Comparison of ENCODE assay signal across 28 cellular contexts in genomic region chr5:62258654-62259053, GRCh38.
"Had no signal": no experiment of that assay in that cellular context is flagged by ENCODE, and none has a peak within 500 bp of the region (broad histone marks: within the 10 kb centered on the region; RNA-seq: fewer than 3 reads in every experiment).

No MANE protein-coding gene starts in this region.

- H3K4me1 ChIP-seq: parathyroid adenoma, right atrium auricular region, testis, transverse colon had no signal

- H3K4me3 ChIP-seq: heart left ventricle, right atrium auricular region, smooth muscle cell, testis, transverse colon had no signal

- DNase-seq: activated CD4-positive, alpha-beta T cell treated with anti-CD3 and anti-CD28 coated beads for 48 hours; activated CD4-positive, CD25-positive, alpha-beta regulatory T cell; activated CD8-positive, alpha-beta memory T cell treated with anti-CD3 and anti-CD28 coated beads for 24 hours; activated gamma-delta T cell treated with Interleukin-2 at 50 U/mL for 16 hours; activated T-cell treated with anti-CD3 and anti-CD28 coated beads, Interleukin-2, amount 50 U/mL, for 1 hour; amygdala; endodermal cell; foreskin keratinocyte; heart left ventricle; hypothalamus; immature natural killer cell; kidney; left colon; mammary epithelial cell; nucleus accumbens; stimulated activated CD4-positive, alpha-beta T cell treated with anti-CD3 and anti-CD28 coated beads, Interleukin-2, amount 100 ng/mL, for 24 hours; stimulated activated naive B cell treated with anti-CD40 and anti-IgM and Interleukin-4, amounts not matched to agents 10 μg/mL and 1 μg/mL and 100 μg/mL, for 72 hours; testis; transverse colon had no signal

- H3K9me3 Mint-ChIP-seq: central memory CD8-positive, alpha-beta T cell; dendritic cell treated with granulocyte-macrophage colony-stimulating factor and Interleukin-4, amounts not matched to agents 40 ng/mL and 50 ng/mL, for 4 days; endodermal cell; immature natural killer cell; neural crest cell; stimulated activated naive B cell treated with anti-CD40 and anti-IgM and Interleukin-4, amounts not matched to agents 10 μg/mL and 1 μg/mL and 100 μg/mL, for 72 hours had no signal

- H3K36me3 Mint-ChIP-seq: stimulated activated naive B cell treated with anti-CD40 and anti-IgM and Interleukin-4, amounts not matched to agents 10 μg/mL and 1 μg/mL and 100 μg/mL, for 72 hours had no signal

- H3K27me3 Mint-ChIP-seq: central memory CD8-positive, alpha-beta T cell; dendritic cell treated with granulocyte-macrophage colony-stimulating factor and Interleukin-4, amounts not matched to agents 40 ng/mL and 50 ng/mL, for 4 days; stimulated activated naive B cell treated with anti-CD40 and anti-IgM and Interleukin-4, amounts not matched to agents 10 μg/mL and 1 μg/mL and 100 μg/mL, for 72 hours had no signal

- H2AFZ ChIP-seq: parathyroid adenoma had no signal

- H3K27ac ChIP-seq: foreskin keratinocyte, heart left ventricle, parathyroid adenoma, right atrium auricular region, testis, transverse colon had no signal

- H3K36me3 ChIP-seq: heart left ventricle, right atrium auricular region, transverse colon had no signal

- H3K79me2 ChIP-seq: parathyroid adenoma had no signal

- H3K27me3 ChIP-seq: heart left ventricle, right atrium auricular region, testis, transverse colon had no signal

- H3K4me1 Mint-ChIP-seq: neural crest cell had no signal

- ATAC-seq: esophagus mucosa; foreskin keratinocyte; heart left ventricle; left colon; SK-N-SH treated with all-trans-retinoic acid at 6 μM for 48 hours; stimulated activated naive B cell treated with anti-CD40 and anti-IgM and Interleukin-4, amounts not matched to agents 10 μg/mL and 1 μg/mL and 100 μg/mL, for 72 hours had no signal

- H3K4me3 Mint-ChIP-seq: activated T-helper 1 cell treated with anti-CD3 and anti-CD28 coated beads, Interleukin-12 subunit alpha, Interleukin-12 subunit beta, Interleukin-2, Interleukin-4 antibody, amounts not matched to agents 30 ng/mL and 10 ng/mL and 1 ng/mL, durations not matched to agents 14 hours and 24 hours and 36 hours; central memory CD8-positive, alpha-beta T cell; dendritic cell treated with granulocyte-macrophage colony-stimulating factor and Interleukin-4, amounts not matched to agents 40 ng/mL and 50 ng/mL, for 4 days; endodermal cell; immature natural killer cell; neural crest cell; stimulated activated naive B cell treated with anti-CD40 and anti-IgM and Interleukin-4, amounts not matched to agents 10 μg/mL and 1 μg/mL and 100 μg/mL, for 72 hours had no signal

- H3K4me2 ChIP-seq: smooth muscle cell had no signal

- H3K27ac Mint-ChIP-seq: activated T-helper 1 cell treated with anti-CD3 and anti-CD28 coated beads, Interleukin-12 subunit alpha, Interleukin-12 subunit beta, Interleukin-2, Interleukin-4 antibody, amounts not matched to agents 30 ng/mL and 10 ng/mL and 1 ng/mL, durations not matched to agents 14 hours and 24 hours and 36 hours; dendritic cell treated with granulocyte-macrophage colony-stimulating factor and Interleukin-4, amounts not matched to agents 40 ng/mL and 50 ng/mL, for 4 days; endodermal cell; stimulated activated naive B cell treated with anti-CD40 and anti-IgM and Interleukin-4, amounts not matched to agents 10 μg/mL and 1 μg/mL and 100 μg/mL, for 72 hours had no signal

- H3K9me3 ChIP-seq: heart left ventricle, right atrium auricular region, testis, transverse colon had no signal
